ENCODE assay signal across 1 cellular context in genomic region chr15:37131639-37132038, GRCh38.
TF ChIP-seq lines count a peak whose summit lies in the region.

No MANE protein-coding gene starts in this region.

TF ChIP-seq in HepG2, 621 proteins besides CTCF, POLR2A, EP300 and RAD21:
- TF ChIP-seq GTF3A (CRISPR knock-in tag; conservative IDR thresholded peaks at IDR 0.05) (no peak), CHCHD3 (CRISPR knock-in tag; IDR thresholded peaks at IDR 0.05) (no peak), RNF2 (conservative IDR thresholded peaks at IDR 0.05; ENCODE audit: low read depth) (no peak)
- TF ChIP-seq, protein P1, sequence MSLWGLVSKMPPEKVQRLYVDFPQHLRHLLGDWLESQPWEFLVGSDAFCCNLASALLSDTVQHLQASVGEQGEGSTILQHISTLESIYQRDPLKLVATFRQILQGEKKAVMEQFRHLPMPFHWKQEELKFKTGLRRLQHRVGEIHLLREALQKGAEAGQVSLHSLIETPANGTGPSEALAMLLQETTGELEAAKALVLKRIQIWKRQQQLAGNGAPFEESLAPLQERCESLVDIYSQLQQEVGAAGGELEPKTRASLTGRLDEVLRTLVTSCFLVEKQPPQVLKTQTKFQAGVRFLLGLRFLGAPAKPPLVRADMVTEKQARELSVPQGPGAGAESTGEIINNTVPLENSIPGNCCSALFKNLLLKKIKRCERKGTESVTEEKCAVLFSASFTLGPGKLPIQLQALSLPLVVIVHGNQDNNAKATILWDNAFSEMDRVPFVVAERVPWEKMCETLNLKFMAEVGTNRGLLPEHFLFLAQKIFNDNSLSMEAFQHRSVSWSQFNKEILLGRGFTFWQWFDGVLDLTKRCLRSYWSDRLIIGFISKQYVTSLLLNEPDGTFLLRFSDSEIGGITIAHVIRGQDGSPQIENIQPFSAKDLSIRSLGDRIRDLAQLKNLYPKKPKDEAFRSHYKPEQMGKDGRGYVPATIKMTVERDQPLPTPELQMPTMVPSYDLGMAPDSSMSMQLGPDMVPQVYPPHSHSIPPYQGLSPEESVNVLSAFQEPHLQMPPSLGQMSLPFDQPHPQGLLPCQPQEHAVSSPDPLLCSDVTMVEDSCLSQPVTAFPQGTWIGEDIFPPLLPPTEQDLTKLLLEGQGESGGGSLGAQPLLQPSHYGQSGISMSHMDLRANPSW (CRISPR knock-in tag; IDR thresholded peaks at IDR 0.05; ENCODE audit: borderline replicate concordance), result no peak
